ENCODE assay signal across 18 cellular contexts in the genomic region with DNA sequence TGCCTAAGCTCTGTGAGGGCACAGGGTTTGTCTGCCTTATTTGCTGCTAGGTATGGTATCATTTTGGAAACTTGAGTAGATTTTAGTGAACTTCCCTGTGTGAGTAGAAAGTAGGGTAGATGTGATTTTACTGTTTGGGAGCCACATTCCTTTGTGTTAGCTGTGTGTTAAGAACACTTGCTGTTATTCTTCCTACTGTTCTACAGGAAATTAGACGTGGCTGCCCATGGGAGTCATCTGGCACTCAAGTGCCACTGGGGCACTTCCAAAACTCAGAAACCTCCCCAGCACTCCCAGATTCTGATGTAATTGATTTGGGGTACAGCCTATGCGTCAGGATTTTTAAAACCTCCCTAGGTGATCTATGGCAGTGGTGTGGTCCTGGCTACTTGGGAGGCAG.
"Had no signal": no experiment of that assay in that cellular context is flagged by ENCODE, and none has a peak within 500 bp of the region (broad histone marks: within the 10 kb centered on the region; RNA-seq: fewer than 3 reads in every experiment).

No MANE protein-coding gene starts in this region.

- H3K4me1 ChIP-seq: prostate gland had no signal

- H3K27ac Mint-ChIP-seq: activated CD4-positive, alpha-beta memory T cell treated with anti-CD3 and anti-CD28 coated beads for 36 hours; activated naive CD4-positive, alpha-beta T cell treated with anti-CD3 and anti-CD28 coated beads, Interleukin-2, amount 10 ng/mL, durations not matched to agents 7 days and 5 days; brain; dendritic cell treated with granulocyte-macrophage colony-stimulating factor and Interleukin-4, amounts not matched to agents 40 ng/mL and 50 ng/mL, for 4 days; natural killer cell treated with Interleukin-12 subunit alpha and Interleukin-12 subunit beta and Interleukin-15 and Interleukin-18, amount 100 ng/mL, for 72 hours had no signal

- H3K9me3 Mint-ChIP-seq: activated CD4-positive, alpha-beta memory T cell treated with anti-CD3 and anti-CD28 coated beads for 36 hours; activated naive CD4-positive, alpha-beta T cell treated with anti-CD3 and anti-CD28 coated beads, Interleukin-2, amount 10 ng/mL, durations not matched to agents 7 days and 5 days; dendritic cell treated with granulocyte-macrophage colony-stimulating factor and Interleukin-4, amounts not matched to agents 40 ng/mL and 50 ng/mL, for 4 days; natural killer cell treated with Interleukin-12 subunit alpha and Interleukin-12 subunit beta and Interleukin-15 and Interleukin-18, amount 100 ng/mL, for 72 hours had no signal

- H3K4me1 Mint-ChIP-seq: activated naive CD4-positive, alpha-beta T cell treated with anti-CD3 and anti-CD28 coated beads, Interleukin-2, amount 10 ng/mL, durations not matched to agents 7 days and 5 days had no signal

- H3K27me3 ChIP-seq: hepatocyte, neutrophil, ovary, tibial nerve had no signal

- H3K36me3 Mint-ChIP-seq: activated CD4-positive, alpha-beta memory T cell treated with anti-CD3 and anti-CD28 coated beads for 36 hours; activated naive CD4-positive, alpha-beta T cell treated with anti-CD3 and anti-CD28 coated beads, Interleukin-2, amount 10 ng/mL, durations not matched to agents 7 days and 5 days; brain; natural killer cell treated with Interleukin-12 subunit alpha and Interleukin-12 subunit beta and Interleukin-15 and Interleukin-18, amount 100 ng/mL, for 72 hours had no signal

- H3K36me3 ChIP-seq: neutrophil, ovary, prostate gland, tibial nerve had no signal

- H3K27ac ChIP-seq: hepatocyte, neutrophil, ovary, prostate gland, tibial nerve had no signal

- H3K27me3 Mint-ChIP-seq: activated naive CD4-positive, alpha-beta T cell treated with anti-CD3 and anti-CD28 coated beads, Interleukin-2, amount 10 ng/mL, durations not matched to agents 7 days and 5 days; dendritic cell treated with granulocyte-macrophage colony-stimulating factor and Interleukin-4, amounts not matched to agents 40 ng/mL and 50 ng/mL, for 4 days had no signal

- H3K4me3 Mint-ChIP-seq: activated CD4-positive, alpha-beta memory T cell treated with anti-CD3 and anti-CD28 coated beads for 36 hours; activated naive CD4-positive, alpha-beta T cell treated with anti-CD3 and anti-CD28 coated beads, Interleukin-2, amount 10 ng/mL, durations not matched to agents 7 days and 5 days; brain; dendritic cell treated with granulocyte-macrophage colony-stimulating factor and Interleukin-4, amounts not matched to agents 40 ng/mL and 50 ng/mL, for 4 days; natural killer cell treated with Interleukin-12 subunit alpha and Interleukin-12 subunit beta and Interleukin-15 and Interleukin-18, amount 100 ng/mL, for 72 hours had no signal

- DNase-seq: activated CD4-positive, alpha-beta memory T cell treated with anti-CD3 and anti-CD28 coated beads for 36 hours; activated CD4-positive, alpha-beta T cell treated with anti-CD3 and anti-CD28 coated beads for 48 hours; activated effector memory CD4-positive, alpha-beta T cell treated with anti-CD3 and anti-CD28 coated beads, Interleukin-2, amount 50 U/mL, for 16 hours; activated naive CD4-positive, alpha-beta T cell treated with anti-CD3 and anti-CD28 coated beads, Interleukin-2, amount 10 ng/mL, durations not matched to agents 7 days and 5 days; effector CD4-positive, alpha-beta T cell; foreskin melanocyte; left ventricle myocardium superior; ovary; stimulated activated CD4-positive, alpha-beta T cell treated with anti-CD3 and anti-CD28 coated beads, Interleukin-4, amount 100 ng/mL, for 24 hours; stimulated activated naive CD4-positive, alpha-beta T cell treated with Interleukin-2 at 50 U/mL for 16 hours; T-helper 9 cell had no signal

- H3K9me3 ChIP-seq: neutrophil, ovary, prostate gland, tibial nerve had no signal

- H3K4me3 ChIP-seq: hepatocyte, ovary, prostate gland, tibial nerve had no signal
